Comparison of ENCODE assay signal across 7 cellular contexts in the genomic region with DNA sequence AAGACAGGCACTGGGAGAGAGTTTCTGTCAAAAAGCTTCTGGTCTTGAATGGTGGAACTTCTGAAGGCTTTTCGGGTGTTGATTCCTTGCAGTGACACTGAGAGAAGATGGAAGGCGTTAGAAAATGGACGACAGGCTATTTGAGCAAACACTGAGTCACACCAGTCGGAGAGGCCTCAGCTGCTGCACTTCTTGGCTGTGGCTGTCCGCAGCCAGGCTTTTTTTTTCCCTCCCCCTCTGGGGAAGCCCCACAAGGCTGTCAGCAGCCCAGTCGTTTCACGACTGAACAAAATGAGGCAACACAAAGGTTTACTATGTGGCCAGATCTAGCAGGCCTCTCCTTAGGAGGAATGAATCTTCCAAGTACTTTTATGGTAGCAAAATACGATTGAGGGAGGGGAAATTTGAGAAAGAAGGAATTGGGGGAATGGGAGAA. TPM values are rescaled to one million over a fixed set of nuclear protein-coding genes. Genes with fewer than 3 reads are reported as not detected.
DNase-seq lines count a peak whose midpoint lies in the region; ATAC-seq and TF ChIP-seq lines count a peak whose summit lies in the region.

No MANE protein-coding gene starts in this region.

- H3K36me3 Mint-ChIP-seq in activated CD4-positive, alpha-beta memory T cell treated with anti-CD3 and anti-CD28 coated beads for 36 hours = peaks cover 39% of the 10 kb centered on the region
- H3K36me3 Mint-ChIP-seq in nephron (ENCODE audit: low read depth) (peaks cover 42% of the 10 kb centered on the region), type B pancreatic cell (peaks cover 30% of the 10 kb centered on the region)

- DNase-seq in activated CD4-positive, alpha-beta memory T cell treated with anti-CD3 and anti-CD28 coated beads for 36 hours = peak; percentile 87
- peak; percentile 88 for DNase-seq in fibroblast of gingiva (ENCODE audit: low read depth)
- DNase-seq in type B pancreatic cell (ENCODE audit: extremely low spot score, unreplicated experiment) = no peak

- peak overlapping the region; percentile 27 for H3K4me3 Mint-ChIP-seq in activated CD4-positive, alpha-beta memory T cell treated with anti-CD3 and anti-CD28 coated beads for 36 hours
- H3K4me3 Mint-ChIP-seq in nephron (peak overlapping the region in 2 of 3 experiments; percentile 17 to 38), type B pancreatic cell (peak overlapping the region; percentile 46)

- H3K27ac Mint-ChIP-seq in activated CD4-positive, alpha-beta memory T cell treated with anti-CD3 and anti-CD28 coated beads for 36 hours = peak overlapping the region; percentile 88
- H3K27ac Mint-ChIP-seq in nephron (peak overlapping the region; percentile 97 to 99 (median 98)), type B pancreatic cell (peak overlapping the region; percentile 77)

- POLR2A ChIA-PET in activated CD4-positive, alpha-beta memory T cell treated with anti-CD3 and anti-CD28 coated beads for 36 hours (lab: Charles Lee) = interaction anchor here (0.7 to 1.2 kb wide), 9 partner anchors 9 to 167 kb away, joined by 3 to 5 read pairs (median 3); a partner anchor contains a TSS

- H3K27me3 Mint-ChIP-seq in activated CD4-positive, alpha-beta memory T cell treated with anti-CD3 and anti-CD28 coated beads for 36 hours = no peaks in the 10 kb centered on the region
- no peaks in the 10 kb centered on the region for H3K27me3 Mint-ChIP-seq in nephron (ENCODE audit: low read depth)
- no peaks in the 10 kb centered on the region for H3K27me3 Mint-ChIP-seq in type B pancreatic cell

- H3K4me1 Mint-ChIP-seq in activated CD4-positive, alpha-beta memory T cell treated with anti-CD3 and anti-CD28 coated beads for 36 hours (ENCODE audit: low read depth) = peaks cover 47% of the 10 kb centered on the region
- H3K4me1 Mint-ChIP-seq in nephron = peaks cover 50% of the 10 kb centered on the region
- H3K4me1 Mint-ChIP-seq in type B pancreatic cell (ENCODE audit: unreplicated experiment) = peaks cover 27% of the 10 kb centered on the region

- no peak for TF ChIP-seq CTCF in nephron (IDR thresholded peaks at IDR 0.05; ENCODE audit: unreplicated experiment in 3 of 3)
- TF ChIP-seq CTCF in type B pancreatic cell (conservative IDR thresholded peaks at IDR 0.05) = no peak

- ATAC-seq in GM18867 (IDR thresholded peaks at IDR 0.05; ENCODE audit: unreplicated experiment) (peak; percentile 69), HG03469 (IDR thresholded peaks at IDR 0.05; ENCODE audit: unreplicated experiment) (peak; percentile 60), HG02623 (IDR thresholded peaks at IDR 0.05; ENCODE audit: unreplicated experiment) (no peak)

- intact Hi-C loops in activated CD4-positive, alpha-beta memory T cell treated with anti-CD3 and anti-CD28 coated beads for 36 hours (cut with micrococcal nuclease) = loop anchor here (1.0 to 5.0 kb wide), 6 partner anchors 27 to 184 kb away; a partner anchor contains a TSS

- H3K9me3 Mint-ChIP-seq in activated CD4-positive, alpha-beta memory T cell treated with anti-CD3 and anti-CD28 coated beads for 36 hours = no peaks in the 10 kb centered on the region
- no peaks in the 10 kb centered on the region for H3K9me3 Mint-ChIP-seq in nephron
- H3K9me3 Mint-ChIP-seq in type B pancreatic cell = no peaks in the 10 kb centered on the region

- CTCF ChIA-PET in activated CD4-positive, alpha-beta memory T cell treated with anti-CD3 and anti-CD28 coated beads for 36 hours (lab: Charles Lee) = interaction anchor here (0.6 to 3.9 kb wide), 12 partner anchors 12 to 316 kb away, joined by 3 to 26 read pairs (median 4); a partner anchor contains a TSS

RNA-seq across cellular contexts. Expression of a gene that starts 25.9 kb away (rescaled TPM):
- total RNA-seq in activated CD4-positive, alpha-beta memory T cell treated with anti-CD3 and anti-CD28 coated beads for 36 hours = 1 to 10 TPM; 1.3 to 1.5 TPM
- 1.3 and 1.9 TPM in 2 replicates for total RNA-seq in type B pancreatic cell (ENCODE audit: low replicate concordance)

RNA-seq across cellular contexts. Expression of a gene that starts 35.2 kb away (rescaled TPM):
- not detected for total RNA-seq in activated CD4-positive, alpha-beta memory T cell treated with anti-CD3 and anti-CD28 coated beads for 36 hours
- 0.41 and 0.76 TPM in 2 replicates for total RNA-seq in type B pancreatic cell (ENCODE audit: low replicate concordance)

RNA-seq across cellular contexts. Expression of a gene that starts 43.7 kb away (rescaled TPM):
- total RNA-seq in activated CD4-positive, alpha-beta memory T cell treated with anti-CD3 and anti-CD28 coated beads for 36 hours = not detected
- total RNA-seq in type B pancreatic cell (ENCODE audit: low replicate concordance) = not detected in 2 replicates

RNA-seq across cellular contexts. Expression of a gene that starts 51.6 kb away (rescaled TPM):
- total RNA-seq in activated CD4-positive, alpha-beta memory T cell treated with anti-CD3 and anti-CD28 coated beads for 36 hours = 1 to 10 TPM; 8.2 to 9.7 TPM
- total RNA-seq in type B pancreatic cell (ENCODE audit: low replicate concordance) = 15.6 and 39.9 TPM in 2 replicates
